ENCODE assay signal across 1 cellular context in the genomic region with DNA sequence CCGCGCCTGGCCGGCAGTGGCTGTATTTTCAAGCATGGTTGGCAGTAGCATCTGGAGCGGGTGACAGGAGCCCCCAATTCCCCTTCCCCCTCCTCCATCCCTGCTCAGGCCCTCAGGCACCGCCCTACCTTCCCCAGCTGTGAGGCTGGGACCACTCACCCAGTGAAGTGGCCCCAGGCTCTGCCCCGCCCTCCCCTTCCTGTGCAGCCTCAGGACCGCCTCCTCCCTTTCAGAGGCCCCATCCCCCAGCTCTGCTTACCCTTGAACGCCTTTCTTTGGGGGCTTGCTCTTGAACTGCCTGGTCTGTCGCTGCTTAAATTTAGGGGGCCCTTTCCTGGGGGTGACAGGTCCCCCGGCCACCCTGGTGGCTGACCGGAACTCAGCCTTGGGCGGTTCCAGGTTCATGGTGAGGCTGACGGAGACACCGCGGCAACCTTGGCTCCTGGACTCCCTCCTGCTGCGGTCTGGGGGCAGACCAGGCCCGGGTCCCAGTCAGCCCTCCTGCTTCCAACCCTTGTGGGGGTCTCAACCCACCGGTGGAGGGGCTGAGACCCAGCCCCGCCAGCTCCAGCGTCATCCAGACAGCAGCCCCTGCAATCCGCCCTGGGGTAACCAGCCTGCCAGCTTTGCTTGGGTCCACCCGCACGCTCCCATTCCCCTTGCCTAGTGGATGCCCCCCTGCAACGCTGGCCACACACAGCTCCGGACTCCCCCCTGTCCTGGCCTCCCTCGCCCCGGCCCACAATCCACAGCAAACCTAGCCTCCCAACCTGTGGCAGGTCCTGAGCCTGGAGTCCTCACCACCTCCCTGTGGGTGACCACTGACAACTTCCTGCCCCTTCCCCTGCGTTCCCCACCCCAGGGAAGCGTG.
A peak's percentile ranks its signal among the peaks of the same experiment; 100 is the strongest.
TF ChIP-seq lines count a peak whose summit lies in the region.

No MANE protein-coding gene starts in this region.

TF ChIP-seq in HepG2, 621 proteins besides CTCF, POLR2A, EP300 and RAD21 (continues in another document):
- TF ChIP-seq ZNF773 (CRISPR knock-in tag; IDR thresholded peaks at IDR 0.05; ENCODE audit: borderline replicate concordance) = no peak
- no peak for TF ChIP-seq ZFY (CRISPR knock-in tag; IDR thresholded peaks at IDR 0.05)
- TF ChIP-seq, protein P1, sequence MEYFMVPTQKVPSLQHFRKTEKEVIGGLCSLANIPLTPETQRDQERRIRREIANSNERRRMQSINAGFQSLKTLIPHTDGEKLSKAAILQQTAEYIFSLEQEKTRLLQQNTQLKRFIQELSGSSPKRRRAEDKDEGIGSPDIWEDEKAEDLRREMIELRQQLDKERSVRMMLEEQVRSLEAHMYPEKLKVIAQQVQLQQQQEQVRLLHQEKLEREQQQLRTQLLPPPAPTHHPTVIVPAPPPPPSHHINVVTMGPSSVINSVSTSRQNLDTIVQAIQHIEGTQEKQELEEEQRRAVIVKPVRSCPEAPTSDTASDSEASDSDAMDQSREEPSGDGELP (IDR thresholded peaks at IDR 0.05; ENCODE audit: borderline replicate concordance, low read depth) = peak; percentile 54; the same call in 1 of the 2 replicates
- TF ChIP-seq RFXAP (CRISPR knock-in tag; IDR thresholded peaks at IDR 0.05; ENCODE audit: borderline replicate concordance) = no peak
- no peak for TF ChIP-seq FOXA1 (IDR thresholded peaks at IDR 0.05)
- no peak for TF ChIP-seq FOXA1 (CRISPR knock-in tag; IDR thresholded peaks at IDR 0.05)
- TF ChIP-seq, protein P2, sequence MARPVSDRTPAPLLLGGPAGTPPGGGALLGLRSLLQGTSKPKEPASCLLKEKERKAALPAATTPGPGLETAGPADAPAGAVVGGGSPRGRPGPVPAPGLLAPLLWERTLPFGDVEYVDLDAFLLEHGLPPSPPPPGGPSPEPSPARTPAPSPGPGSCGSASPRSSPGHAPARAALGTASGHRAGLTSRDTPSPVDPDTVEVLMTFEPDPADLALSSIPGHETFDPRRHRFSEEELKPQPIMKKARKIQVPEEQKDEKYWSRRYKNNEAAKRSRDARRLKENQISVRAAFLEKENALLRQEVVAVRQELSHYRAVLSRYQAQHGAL (CRISPR knock-in tag; IDR thresholded peaks at IDR 0.05; ENCODE audit: not compliant biosample characterization) = no peak
- TF ChIP-seq RBM39 (IDR thresholded peaks at IDR 0.05; ENCODE audit: low read depth, low read length, poor library complexity, severe bottlenecking) = peak; percentile 35
- peak; percentile 46; the same call in 1 of the 2 replicates for TF ChIP-seq ZFX (CRISPR knock-in tag; IDR thresholded peaks at IDR 0.05; ENCODE audit: low read depth)
- TF ChIP-seq, protein P3, sequence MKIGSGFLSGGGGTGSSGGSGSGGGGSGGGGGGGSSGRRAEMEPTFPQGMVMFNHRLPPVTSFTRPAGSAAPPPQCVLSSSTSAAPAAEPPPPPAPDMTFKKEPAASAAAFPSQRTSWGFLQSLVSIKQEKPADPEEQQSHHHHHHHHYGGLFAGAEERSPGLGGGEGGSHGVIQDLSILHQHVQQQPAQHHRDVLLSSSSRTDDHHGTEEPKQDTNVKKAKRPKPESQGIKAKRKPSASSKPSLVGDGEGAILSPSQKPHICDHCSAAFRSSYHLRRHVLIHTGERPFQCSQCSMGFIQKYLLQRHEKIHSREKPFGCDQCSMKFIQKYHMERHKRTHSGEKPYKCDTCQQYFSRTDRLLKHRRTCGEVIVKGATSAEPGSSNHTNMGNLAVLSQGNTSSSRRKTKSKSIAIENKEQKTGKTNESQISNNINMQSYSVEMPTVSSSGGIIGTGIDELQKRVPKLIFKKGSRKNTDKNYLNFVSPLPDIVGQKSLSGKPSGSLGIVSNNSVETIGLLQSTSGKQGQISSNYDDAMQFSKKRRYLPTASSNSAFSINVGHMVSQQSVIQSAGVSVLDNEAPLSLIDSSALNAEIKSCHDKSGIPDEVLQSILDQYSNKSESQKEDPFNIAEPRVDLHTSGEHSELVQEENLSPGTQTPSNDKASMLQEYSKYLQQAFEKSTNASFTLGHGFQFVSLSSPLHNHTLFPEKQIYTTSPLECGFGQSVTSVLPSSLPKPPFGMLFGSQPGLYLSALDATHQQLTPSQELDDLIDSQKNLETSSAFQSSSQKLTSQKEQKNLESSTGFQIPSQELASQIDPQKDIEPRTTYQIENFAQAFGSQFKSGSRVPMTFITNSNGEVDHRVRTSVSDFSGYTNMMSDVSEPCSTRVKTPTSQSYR (CRISPR knock-in tag; IDR thresholded peaks at IDR 0.05; ENCODE audit: borderline replicate concordance) = peak; percentile 29; the same call in 1 of the 2 replicates
- 0 out of 2 replicates have a peak, but pooled peaks have one; percentile 8 for TF ChIP-seq GATAD2A (CRISPR knock-in tag; IDR thresholded peaks at IDR 0.05)
- TF ChIP-seq ZFP90 (CRISPR knock-in tag; IDR thresholded peaks at IDR 0.05; ENCODE audit: borderline replicate concordance) = no peak
- TF ChIP-seq ATM (IDR thresholded peaks at IDR 0.05; ENCODE audit: borderline replicate concordance) = no peak
- TF ChIP-seq TAF1 (CRISPR knock-in tag; IDR thresholded peaks at IDR 0.05) = peak; percentile 33; the same call in 1 of the 2 replicates
- TF ChIP-seq POGZ (CRISPR knock-in tag; IDR thresholded peaks at IDR 0.05) = no peak
- TF ChIP-seq, protein P4, sequence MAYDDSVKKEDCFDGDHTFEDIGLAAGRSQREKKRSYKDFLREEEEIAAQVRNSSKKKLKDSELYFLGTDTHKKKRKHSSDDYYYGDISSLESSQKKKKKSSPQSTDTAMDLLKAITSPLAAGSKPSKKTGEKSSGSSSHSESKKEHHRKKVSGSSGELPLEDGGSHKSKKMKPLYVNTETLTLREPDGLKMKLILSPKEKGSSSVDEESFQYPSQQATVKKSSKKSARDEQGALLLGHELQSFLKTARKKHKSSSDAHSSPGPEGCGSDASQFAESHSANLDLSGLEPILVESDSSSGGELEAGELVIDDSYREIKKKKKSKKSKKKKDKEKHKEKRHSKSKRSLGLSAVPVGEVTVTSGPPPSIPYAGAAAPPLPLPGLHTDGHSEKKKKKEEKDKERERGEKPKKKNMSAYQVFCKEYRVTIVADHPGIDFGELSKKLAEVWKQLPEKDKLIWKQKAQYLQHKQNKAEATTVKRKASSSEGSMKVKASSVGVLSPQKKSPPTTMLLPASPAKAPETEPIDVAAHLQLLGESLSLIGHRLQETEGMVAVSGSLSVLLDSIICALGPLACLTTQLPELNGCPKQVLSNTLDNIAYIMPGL (CRISPR knock-in tag; IDR thresholded peaks at IDR 0.05; ENCODE audit: borderline replicate concordance in 1 of 2, low read depth in 1 of 2) = 0 out of 4 replicates have a peak, but pooled peaks of 1 of the 2 experiments have one; percentile 27
- no peak for TF ChIP-seq POLR2G (IDR thresholded peaks at IDR 0.05; ENCODE audit: low read depth, low read length)
- TF ChIP-seq, protein P5, sequence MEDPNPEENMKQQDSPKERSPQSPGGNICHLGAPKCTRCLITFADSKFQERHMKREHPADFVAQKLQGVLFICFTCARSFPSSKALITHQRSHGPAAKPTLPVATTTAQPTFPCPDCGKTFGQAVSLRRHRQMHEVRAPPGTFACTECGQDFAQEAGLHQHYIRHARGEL (CRISPR knock-in tag; IDR thresholded peaks at IDR 0.05) = no peak
- peak; percentile 20; the same call in 1 of the 2 replicates for TF ChIP-seq UBTF (CRISPR knock-in tag; IDR thresholded peaks at IDR 0.05)
- TF ChIP-seq GLI4 (CRISPR knock-in tag; IDR thresholded peaks at IDR 0.05; ENCODE audit: borderline replicate concordance) = 0 out of 2 replicates have a peak, but pooled peaks have one; percentile 47
- TF ChIP-seq, protein P6, sequence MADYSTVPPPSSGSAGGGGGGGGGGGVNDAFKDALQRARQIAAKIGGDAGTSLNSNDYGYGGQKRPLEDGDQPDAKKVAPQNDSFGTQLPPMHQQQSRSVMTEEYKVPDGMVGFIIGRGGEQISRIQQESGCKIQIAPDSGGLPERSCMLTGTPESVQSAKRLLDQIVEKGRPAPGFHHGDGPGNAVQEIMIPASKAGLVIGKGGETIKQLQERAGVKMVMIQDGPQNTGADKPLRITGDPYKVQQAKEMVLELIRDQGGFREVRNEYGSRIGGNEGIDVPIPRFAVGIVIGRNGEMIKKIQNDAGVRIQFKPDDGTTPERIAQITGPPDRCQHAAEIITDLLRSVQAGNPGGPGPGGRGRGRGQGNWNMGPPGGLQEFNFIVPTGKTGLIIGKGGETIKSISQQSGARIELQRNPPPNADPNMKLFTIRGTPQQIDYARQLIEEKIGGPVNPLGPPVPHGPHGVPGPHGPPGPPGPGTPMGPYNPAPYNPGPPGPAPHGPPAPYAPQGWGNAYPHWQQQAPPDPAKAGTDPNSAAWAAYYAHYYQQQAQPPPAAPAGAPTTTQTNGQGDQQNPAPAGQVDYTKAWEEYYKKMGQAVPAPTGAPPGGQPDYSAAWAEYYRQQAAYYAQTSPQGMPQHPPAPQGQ (CRISPR knock-in tag; IDR thresholded peaks at IDR 0.05; ENCODE audit: borderline replicate concordance) = no peak
- no peak for TF ChIP-seq ZSCAN22 (CRISPR knock-in tag; IDR thresholded peaks at IDR 0.05)
- TF ChIP-seq, protein P7, sequence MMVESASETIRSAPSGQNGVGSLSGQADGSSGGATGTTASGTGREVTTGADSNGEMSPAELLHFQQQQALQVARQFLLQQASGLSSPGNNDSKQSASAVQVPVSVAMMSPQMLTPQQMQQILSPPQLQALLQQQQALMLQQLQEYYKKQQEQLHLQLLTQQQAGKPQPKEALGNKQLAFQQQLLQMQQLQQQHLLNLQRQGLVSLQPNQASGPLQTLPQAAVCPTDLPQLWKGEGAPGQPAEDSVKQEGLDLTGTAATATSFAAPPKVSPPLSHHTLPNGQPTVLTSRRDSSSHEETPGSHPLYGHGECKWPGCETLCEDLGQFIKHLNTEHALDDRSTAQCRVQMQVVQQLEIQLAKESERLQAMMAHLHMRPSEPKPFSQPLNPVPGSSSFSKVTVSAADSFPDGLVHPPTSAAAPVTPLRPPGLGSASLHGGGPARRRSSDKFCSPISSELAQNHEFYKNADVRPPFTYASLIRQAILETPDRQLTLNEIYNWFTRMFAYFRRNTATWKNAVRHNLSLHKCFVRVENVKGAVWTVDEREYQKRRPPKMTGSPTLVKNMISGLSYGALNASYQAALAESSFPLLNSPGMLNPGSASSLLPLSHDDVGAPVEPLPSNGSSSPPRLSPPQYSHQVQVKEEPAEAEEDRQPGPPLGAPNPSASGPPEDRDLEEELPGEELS (CRISPR knock-in tag; IDR thresholded peaks at IDR 0.05) = 0 out of 2 replicates have a peak, but pooled peaks have one; percentile 15
- 0 out of 2 replicates have a peak, but pooled peaks have one; percentile 24 for TF ChIP-seq POGK (CRISPR knock-in tag; conservative IDR thresholded peaks at IDR 0.05)
- 0 out of 2 replicates have a peak, but pooled peaks have one; percentile 19 for TF ChIP-seq ZNF274 (CRISPR knock-in tag; IDR thresholded peaks at IDR 0.05)
- TF ChIP-seq ETV5 (CRISPR knock-in tag; IDR thresholded peaks at IDR 0.05; ENCODE audit: borderline replicate concordance) = no peak
- 0 out of 2 replicates have a peak, but pooled peaks have one; percentile 36 for TF ChIP-seq MEIS1 (CRISPR knock-in tag; IDR thresholded peaks at IDR 0.05; ENCODE audit: borderline replicate concordance)
- no peak for TF ChIP-seq ZNF879 (CRISPR knock-in tag; IDR thresholded peaks at IDR 0.05)
- peak; percentile 21; the same call in 1 of the 2 replicates for TF ChIP-seq GABPA (IDR thresholded peaks at IDR 0.05; ENCODE audit: low read depth, low read length)
- TF ChIP-seq GABPA (CRISPR knock-in tag; IDR thresholded peaks at IDR 0.05; ENCODE audit: low read depth) = no peak
- no peak for TF ChIP-seq ZNF790 (CRISPR knock-in tag; IDR thresholded peaks at IDR 0.05; ENCODE audit: borderline replicate concordance)
- TF ChIP-seq, protein P8, sequence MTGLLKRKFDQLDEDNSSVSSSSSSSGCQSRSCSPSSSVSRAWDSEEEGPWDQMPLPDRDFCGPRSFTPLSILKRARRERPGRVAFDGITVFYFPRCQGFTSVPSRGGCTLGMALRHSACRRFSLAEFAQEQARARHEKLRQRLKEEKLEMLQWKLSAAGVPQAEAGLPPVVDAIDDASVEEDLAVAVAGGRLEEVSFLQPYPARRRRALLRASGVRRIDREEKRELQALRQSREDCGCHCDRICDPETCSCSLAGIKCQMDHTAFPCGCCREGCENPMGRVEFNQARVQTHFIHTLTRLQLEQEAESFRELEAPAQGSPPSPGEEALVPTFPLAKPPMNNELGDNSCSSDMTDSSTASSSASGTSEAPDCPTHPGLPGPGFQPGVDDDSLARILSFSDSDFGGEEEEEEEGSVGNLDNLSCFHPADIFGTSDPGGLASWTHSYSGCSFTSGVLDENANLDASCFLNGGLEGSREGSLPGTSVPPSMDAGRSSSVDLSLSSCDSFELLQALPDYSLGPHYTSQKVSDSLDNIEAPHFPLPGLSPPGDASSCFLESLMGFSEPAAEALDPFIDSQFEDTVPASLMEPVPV (CRISPR knock-in tag; IDR thresholded peaks at IDR 0.05) = no peak
- TF ChIP-seq ZNF567 (CRISPR knock-in tag; IDR thresholded peaks at IDR 0.05; ENCODE audit: borderline replicate concordance) = 0 out of 2 replicates have a peak, but pooled peaks have one; percentile 54
- TF ChIP-seq HNRNPK (IDR thresholded peaks at IDR 0.05; ENCODE audit: low read depth, low read length, poor library complexity, severe bottlenecking) = peak; percentile 28
- no peak for TF ChIP-seq HMGA1 (CRISPR knock-in tag; conservative IDR thresholded peaks at IDR 0.05)
- no peak for TF ChIP-seq BCL6 (CRISPR knock-in tag; IDR thresholded peaks at IDR 0.05)
- TF ChIP-seq AHR (CRISPR knock-in tag; IDR thresholded peaks at IDR 0.05) = 0 out of 2 replicates have a peak, but pooled peaks have one; percentile 33
- no peak for TF ChIP-seq PRPF4 (IDR thresholded peaks at IDR 0.05; ENCODE audit: low read depth, low read length, poor library complexity, severe bottlenecking)
- TF ChIP-seq HDAC2 (CRISPR knock-in tag; IDR thresholded peaks at IDR 0.05) = no peak
- no peak for TF ChIP-seq PAWR (CRISPR knock-in tag; IDR thresholded peaks at IDR 0.05; ENCODE audit: borderline replicate concordance)
